ENCODE assay signal across 8 cellular contexts in the genomic region with DNA sequence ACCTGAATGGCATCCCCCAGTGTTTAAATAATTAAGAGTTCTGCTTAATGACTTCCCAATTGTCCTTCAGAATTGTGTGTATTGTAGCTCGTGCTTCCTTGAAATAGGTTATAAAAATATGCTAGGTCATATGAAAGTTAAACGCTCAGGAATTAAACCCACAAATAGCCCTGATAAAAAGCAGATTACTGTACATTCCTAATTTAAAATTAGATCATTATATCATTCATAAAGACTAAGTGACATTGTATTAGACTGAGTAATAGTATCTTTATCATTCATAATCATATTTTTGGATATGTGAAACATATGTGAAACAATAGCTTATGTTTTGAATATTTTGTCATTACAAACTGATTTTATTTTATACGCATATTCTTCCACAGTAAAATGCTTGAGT.
"Had no signal": no experiment of that assay in that cellular context is flagged by ENCODE, and none has a peak within 500 bp of the region (broad histone marks: within the 10 kb centered on the region; RNA-seq: fewer than 3 reads in every experiment).

No MANE protein-coding gene starts in this region.

- H3K4me3 ChIP-seq: GM23248, HAP-1 had no signal

- H3K36me3 ChIP-seq: HAP-1 had no signal

- H3K27ac ChIP-seq: GM23248, HL-60 had no signal

- H3K4me1 ChIP-seq: HAP-1 had no signal

- ATAC-seq: HCT116, HepG2 had no signal

- H3K9me3 ChIP-seq: HAP-1 had no signal

- DNase-seq: GM23248, GOT3, H7, HFFc6 had no signal
